Comparison of ENCODE assay signal across 15 cellular contexts in genomic region chr22:39408807-39409206, GRCh38. TPM values are rescaled to one million over a fixed set of nuclear protein-coding genes. Genes with fewer than 3 reads are reported as not detected.
DNase-seq lines count a peak whose midpoint lies in the region; ATAC-seq and TF ChIP-seq lines count a peak whose summit lies in the region.
"Had no signal": no experiment of that assay in that cellular context is flagged by ENCODE, and none has a peak within 500 bp of the region (broad histone marks: within the 10 kb centered on the region; RNA-seq: fewer than 3 reads in every experiment).

No MANE protein-coding gene starts in this region.

- POLR2A ChIA-PET in Caco-2 (lab: Charles Lee): no interaction called here

- CTCF ChIA-PET in Caco-2 (lab: Charles Lee): no interaction called here

- ATAC-seq in stimulated activated naive CD8-positive, alpha-beta T cell treated with anti-CD3 and anti-CD28 coated beads, Interleukin-15, amount 100 ng/mL, for 72 hours: peak; percentile 33
- no peak for ATAC-seq in stimulated activated naive CD8-positive, alpha-beta T cell treated with anti-CD3 and anti-CD28 coated beads, Interleukin-15, Interleukin-2, amounts not matched to agents 100 U/mL and 50 U/mL, for 24 hours
- ATAC-seq: CD8-positive, alpha-beta T cell had no signal

- H3K4me3 ChIP-seq in epithelial cell of esophagus (ENCODE audit: low read length) (no peak overlapping the region), Caco-2 (ENCODE audit: low read depth, low read length) (no peak overlapping the region)
- H3K4me3 ChIP-seq: PC-9 had no signal

- peaks cover 78% of the 10 kb centered on the region for H3K4me1 Mint-ChIP-seq in stimulated activated naive CD8-positive, alpha-beta T cell treated with anti-CD3 and anti-CD28 coated beads, Interleukin-15, amount 100 ng/mL, for 72 hours
- no peaks in the 10 kb centered on the region for H3K4me1 Mint-ChIP-seq in Caco-2 (ENCODE audit: low read depth, unreplicated experiment)

- no peaks in the 10 kb centered on the region for H3K4me1 ChIP-seq in Caco-2

- H3K36me3 Mint-ChIP-seq in Caco-2 (ENCODE audit: insufficient read depth, unreplicated experiment): peaks cover 4% of the 10 kb centered on the region

- TF ChIP-seq CTCF in epithelial cell of esophagus (IDR thresholded peaks at IDR 0.05; ENCODE audit: insufficient read depth, low read depth, low read length, missing control alignments) (no peak), Caco-2 (IDR thresholded peaks at IDR 0.05; ENCODE audit: insufficient read depth in 1 of 2, low read depth in 1 of 2, low read length in 1 of 2, severe bottlenecking in 1 of 2, unreplicated experiment in 1 of 2) (no peak)

- no peaks in the 10 kb centered on the region for H3K36me3 ChIP-seq in Caco-2 (ENCODE audit: control insufficient read depth, insufficient read depth, low read length)

- intact Hi-C loops in posterior vena cava (cut with DNase I) (no loop called here), Caco-2 (cut with micrococcal nuclease; ENCODE audit: unreplicated experiment) (no loop called here)

- DNase-seq in stimulated activated naive CD8-positive, alpha-beta T cell treated with anti-CD3 and anti-CD28 coated beads, Interleukin-15, amount 100 ng/mL, for 72 hours: no peak
- no peak for DNase-seq in stimulated activated naive CD8-positive, alpha-beta T cell treated with anti-CD3 and anti-CD28 coated beads, Interleukin-15, Interleukin-2, amounts not matched to agents 100 U/mL and 50 U/mL, for 24 hours
- peak; percentile 56 for DNase-seq in epithelial cell of esophagus (ENCODE audit: low read depth)
- DNase-seq in posterior vena cava (ENCODE audit: low spot score): peak; percentile 41
- no peak for DNase-seq in NCI-H2196 (lab: John Stamatoyannopoulos, UW; ENCODE audit: unreplicated experiment)
- DNase-seq in Caco-2: no peak
- no peak for DNase-seq in DMS53 treated with DMSO at 0.1 percent for 48 hours (lab: John Stamatoyannopoulos, UW; ENCODE audit: unreplicated experiment)
- DNase-seq: CD8-positive, alpha-beta T cell; KG1; NCI-H1092; NCI-H1694; NCI-H2107; NCI-H69; PC-9 had no signal

- BruUV-seq in Caco-2 (replicated peaks; lab: Mats Ljungman, UMichigan): no TSS peak

- no peak overlapping the region for H3K4me3 Mint-ChIP-seq in stimulated activated naive CD8-positive, alpha-beta T cell treated with anti-CD3 and anti-CD28 coated beads, Interleukin-15, amount 100 ng/mL, for 72 hours
- H3K4me3 Mint-ChIP-seq in Caco-2 (ENCODE audit: unreplicated experiment): no peak overlapping the region
- H3K4me3 Mint-ChIP-seq: CD8-positive, alpha-beta T cell had no signal

- no peaks in the 10 kb centered on the region for H3K9me3 ChIP-seq in Caco-2

- H3K27ac Mint-ChIP-seq in stimulated activated naive CD8-positive, alpha-beta T cell treated with anti-CD3 and anti-CD28 coated beads, Interleukin-15, amount 100 ng/mL, for 72 hours: no peak overlapping the region
- H3K27ac Mint-ChIP-seq in Caco-2 (ENCODE audit: unreplicated experiment): no peak overlapping the region
- H3K27ac Mint-ChIP-seq: CD8-positive, alpha-beta T cell had no signal

- no peaks in the 10 kb centered on the region for H3K9me3 Mint-ChIP-seq in stimulated activated naive CD8-positive, alpha-beta T cell treated with anti-CD3 and anti-CD28 coated beads, Interleukin-15, amount 100 ng/mL, for 72 hours
- H3K9me3 Mint-ChIP-seq in Caco-2 (ENCODE audit: unreplicated experiment): no peaks in the 10 kb centered on the region
- H3K9me3 Mint-ChIP-seq: CD8-positive, alpha-beta T cell had no signal

- H3K27me3 Mint-ChIP-seq in stimulated activated naive CD8-positive, alpha-beta T cell treated with anti-CD3 and anti-CD28 coated beads, Interleukin-15, amount 100 ng/mL, for 72 hours: no peaks in the 10 kb centered on the region
- no peaks in the 10 kb centered on the region for H3K27me3 Mint-ChIP-seq in Caco-2 (ENCODE audit: insufficient read depth, unreplicated experiment)

- H3K27me3 ChIP-seq in Caco-2 (replicated peaks; ENCODE audit: control insufficient read depth, insufficient read depth, low read length): no peaks in the 10 kb centered on the region

RNA-seq across cellular contexts. Expression of gene TAB1, which starts 9.2 kb away (rescaled TPM):
- total RNA-seq in posterior vena cava (10 to 100 TPM; 20.0 to 20.7 TPM), Caco-2 (2022) (25.7 and 26.1 TPM in 2 replicates)

RNA-seq across cellular contexts. Expression of gene MGAT3, which starts 48.0 kb away (rescaled TPM):
- total RNA-seq in posterior vena cava (1 to 10 TPM; 2.3 to 3.2 TPM), Caco-2 (2022) (15.5 and 16.6 TPM in 2 replicates)
- total RNA-seq: M059J, PC-9 had no signal

RNA-seq across cellular contexts. Expression of gene SYNGR1, which starts 59.0 kb away (rescaled TPM):
- 10 to 100 TPM; 12.8 to 15.2 TPM for total RNA-seq in posterior vena cava
- 20.2 and 21.9 TPM in 2 replicates for total RNA-seq in Caco-2 (2022)

Comparison
In these comparisons a context has a peak if more than half of its experiments do, and no peak if none do; other contexts are left out.
1. DNase-seq: peak in epithelial cell of esophagus (single experiment) and posterior vena cava (single experiment); none in stimulated activated naive CD8-positive, alpha-beta T cell treated with anti-CD3 and anti-CD28 coated beads, Interleukin-15, amount 100 ng/mL, for 72 hours (0 of 2), stimulated activated naive CD8-positive, alpha-beta T cell treated with anti-CD3 and anti-CD28 coated beads, Interleukin-15, Interleukin-2, amounts not matched to agents 100 U/mL and 50 U/mL, for 24 hours (single experiment), NCI-H2196 (single experiment), Caco-2 (0 of 2) and DMS53 treated with DMSO at 0.1 percent for 48 hours (single experiment).